21 cellular contexts compared by ENCODE assay signal in genomic region chr20:31473331-31474096, GRCh38. TPM values are rescaled to one million over a fixed set of nuclear protein-coding genes. Genes with fewer than 3 reads are reported as not detected.
DNase-seq lines count a peak whose midpoint lies in the region; ATAC-seq and TF ChIP-seq lines count a peak whose summit lies in the region.
"Had no signal": no experiment of that assay in that cellular context is flagged by ENCODE, and none has a peak within 500 bp of the region (broad histone marks: within the 10 kb centered on the region; RNA-seq: fewer than 3 reads in every experiment).

No MANE protein-coding gene starts in this region.

- H3K27me3 Mint-ChIP-seq in dendritic cell treated with granulocyte-macrophage colony-stimulating factor and Interleukin-4, amounts not matched to agents 40 ng/mL and 50 ng/mL, for 4 days, result peaks cover 38% of the 10 kb centered on the region
- peaks cover 7% of the 10 kb centered on the region for H3K27me3 Mint-ChIP-seq in osteocyte (ENCODE audit: unreplicated experiment)

- DNase-seq in NCI-H748 treated with DMSO at 0.1 percent for 48 hours (lab: John Stamatoyannopoulos, UW) (no peak), GM13977 (ENCODE audit: low spot score) (no peak), activated T-cell treated with anti-CD3 and anti-CD28 coated beads for 4 hours (no peak), osteocyte (ENCODE audit: extremely low spot score, unreplicated experiment) (no peak)
- DNase-seq: activated CD8-positive, alpha-beta memory T cell treated with anti-CD3 and anti-CD28 coated beads for 24 hours; DMS53; effector CD4-positive, alpha-beta T cell; H7; lower lobe of right lung; NCI-H1436; NCI-H82; stimulated activated naive CD4-positive, alpha-beta T cell had no signal

- H3K27ac Mint-ChIP-seq in dendritic cell treated with granulocyte-macrophage colony-stimulating factor and Interleukin-4, amounts not matched to agents 40 ng/mL and 50 ng/mL, for 4 days, result peak overlapping the region; percentile 45
- no peak overlapping the region for H3K27ac Mint-ChIP-seq in osteocyte (ENCODE audit: unreplicated experiment)
- H3K27ac Mint-ChIP-seq: IgD-negative memory B cell, nephron had no signal

- H3K9me3 Mint-ChIP-seq in dendritic cell treated with granulocyte-macrophage colony-stimulating factor and Interleukin-4, amounts not matched to agents 40 ng/mL and 50 ng/mL, for 4 days, result no peaks in the 10 kb centered on the region
- no peaks in the 10 kb centered on the region for H3K9me3 Mint-ChIP-seq in osteocyte (ENCODE audit: unreplicated experiment)

- TF ChIP-seq CTCF in GM13977 (IDR thresholded peaks at IDR 0.05; ENCODE audit: extremely low read depth, insufficient read depth, missing control alignments) (no peak), osteocyte (IDR thresholded peaks at IDR 0.05) (no peak)

- ATAC-seq in GM18517 (IDR thresholded peaks at IDR 0.05; ENCODE audit: unreplicated experiment) (peak; percentile 25), GM21619 (IDR thresholded peaks at IDR 0.05; ENCODE audit: unreplicated experiment) (peak; percentile 23), HG03565 (IDR thresholded peaks at IDR 0.05; ENCODE audit: unreplicated experiment) (peak; percentile 25)

- peaks cover 28% of the 10 kb centered on the region for H3K4me1 Mint-ChIP-seq in dendritic cell treated with granulocyte-macrophage colony-stimulating factor and Interleukin-4, amounts not matched to agents 40 ng/mL and 50 ng/mL, for 4 days (ENCODE audit: low read depth)
- no peaks in the 10 kb centered on the region for H3K4me1 Mint-ChIP-seq in osteocyte (ENCODE audit: unreplicated experiment)
- H3K4me1 Mint-ChIP-seq: nephron had no signal

- intact Hi-C loops in dendritic cell treated with granulocyte-macrophage colony-stimulating factor and Interleukin-4, amounts not matched to agents 40 ng/mL and 50 ng/mL, for 4 days (cut with micrococcal nuclease), result no loop called here

- in situ Hi-C loops in GM13977 (cut with MboI; ENCODE audit: low pct_unique_long_range_greater_than_20kb, low sequenced_read_pairs, unreplicated experiment), result no loop called here

- H3K4me3 Mint-ChIP-seq in dendritic cell treated with granulocyte-macrophage colony-stimulating factor and Interleukin-4, amounts not matched to agents 40 ng/mL and 50 ng/mL, for 4 days, result no peak overlapping the region
- no peak overlapping the region for H3K4me3 Mint-ChIP-seq in osteocyte (ENCODE audit: unreplicated experiment)
- H3K4me3 Mint-ChIP-seq: nephron had no signal

- H3K36me3 Mint-ChIP-seq in dendritic cell treated with granulocyte-macrophage colony-stimulating factor and Interleukin-4, amounts not matched to agents 40 ng/mL and 50 ng/mL, for 4 days (ENCODE audit: low read depth), result no peaks in the 10 kb centered on the region
- H3K36me3 Mint-ChIP-seq in osteocyte (ENCODE audit: unreplicated experiment), result no peaks in the 10 kb centered on the region

RNA-seq across cellular contexts. Expression of gene DEFB124, which starts 1.4 kb away (rescaled TPM):
- total RNA-seq in osteocyte, result not detected in 2 replicates
- total RNA-seq: fibroblast of villous mesenchyme, H7, lower lobe of right lung had no signal

RNA-seq across cellular contexts. Expression of gene REM1, which starts 1.6 kb away (rescaled TPM):
- total RNA-seq in osteocyte, result not detected in 2 replicates
- total RNA-seq: fibroblast of villous mesenchyme, H7 had no signal

RNA-seq across cellular contexts. Expression of gene DEFB123, which starts 33.1 kb away (rescaled TPM):
- total RNA-seq in osteocyte, result not detected in 2 replicates
- total RNA-seq: fibroblast of villous mesenchyme, H7, lower lobe of right lung, sciatic nerve, uterus had no signal

RNA-seq across cellular contexts. Expression of gene HM13, which starts 40.7 kb away (rescaled TPM):
- 173 and 203 TPM in 2 replicates for total RNA-seq in osteocyte
